ENCODE assay signal across 18 cellular contexts in genomic region chr1:22229374-22229773, GRCh38.
DNase-seq lines count a peak whose midpoint lies in the region; ATAC-seq and TF ChIP-seq lines count a peak whose summit lies in the region.
"Had no signal": no experiment of that assay in that cellular context is flagged by ENCODE, and none has a peak within 500 bp of the region (broad histone marks: within the 10 kb centered on the region; RNA-seq: fewer than 3 reads in every experiment).

No MANE protein-coding gene starts in this region.

- ATAC-seq in left lung = peak; percentile 67
- no peak for ATAC-seq in stimulated activated memory B cell treated with anti-CD40 and anti-IgM and Interleukin-4, amounts not matched to agents 10 μg/mL and 1 μg/mL and 100 μg/mL, for 72 hours
- ATAC-seq: activated T-cell treated with anti-CD3 and anti-CD28 coated beads, Interleukin-2, amount 50 U/mL, for 4 hours; left lobe of liver; natural killer cell; right cardiac atrium had no signal

- peak overlapping the region; percentile 33 to 39 for H3K27ac ChIP-seq in left lung
- H3K27ac ChIP-seq: SJSA1, testis had no signal

- H3K36me3 ChIP-seq in left lung = no peaks in the 10 kb centered on the region
- H3K36me3 ChIP-seq: SJSA1 had no signal

- H3K36me3 Mint-ChIP-seq in Calu3 (ENCODE audit: insufficient read depth, unreplicated experiment) = peaks cover 10% of the 10 kb centered on the region
- no peaks in the 10 kb centered on the region for H3K36me3 Mint-ChIP-seq in stimulated activated memory B cell treated with anti-CD40 and anti-IgM and Interleukin-4, amounts not matched to agents 10 μg/mL and 1 μg/mL and 100 μg/mL, for 72 hours
- H3K36me3 Mint-ChIP-seq in activated naive CD4-positive, alpha-beta T cell treated with anti-CD3 and anti-CD28 coated beads, Interleukin-2, amount 10 ng/mL, durations not matched to agents 7 days and 5 days = no peaks in the 10 kb centered on the region
- H3K36me3 Mint-ChIP-seq: natural killer cell had no signal

- no TSS peak for BruUV-seq in Calu3 (replicated peaks; lab: Mats Ljungman, UMichigan)

- 72 to 84% methylated on average over 2 of the region's 2 CpGs for WGBS in lower leg skin, 2 donors

- H3K27me3 Mint-ChIP-seq in Calu3 (ENCODE audit: unreplicated experiment) = no peaks in the 10 kb centered on the region
- H3K27me3 Mint-ChIP-seq in stimulated activated memory B cell treated with anti-CD40 and anti-IgM and Interleukin-4, amounts not matched to agents 10 μg/mL and 1 μg/mL and 100 μg/mL, for 72 hours = peaks cover 65% of the 10 kb centered on the region
- H3K27me3 Mint-ChIP-seq in activated naive CD4-positive, alpha-beta T cell treated with anti-CD3 and anti-CD28 coated beads, Interleukin-2, amount 10 ng/mL, durations not matched to agents 7 days and 5 days = peaks cover 46% of the 10 kb centered on the region

- H3K4me3 Mint-ChIP-seq in Calu3 (ENCODE audit: low read depth, unreplicated experiment) = no peak overlapping the region
- H3K4me3 Mint-ChIP-seq in stimulated activated memory B cell treated with anti-CD40 and anti-IgM and Interleukin-4, amounts not matched to agents 10 μg/mL and 1 μg/mL and 100 μg/mL, for 72 hours = no peak overlapping the region
- H3K4me3 Mint-ChIP-seq in activated naive CD4-positive, alpha-beta T cell treated with anti-CD3 and anti-CD28 coated beads, Interleukin-2, amount 10 ng/mL, durations not matched to agents 7 days and 5 days = no peak overlapping the region
- H3K4me3 Mint-ChIP-seq: activated CD4-positive, alpha-beta T cell treated with anti-CD3 and anti-CD28 coated beads, Interleukin-2, amount 10 ng/mL, durations not matched to agents 7 days and 5 days; activated T-cell treated with anti-CD3 and anti-CD28 coated beads, Interleukin-2, amount 50 U/mL, for 4 hours; natural killer cell had no signal

- TF ChIP-seq POLR2A in lower leg skin (IDR thresholded peaks at IDR 0.05) = no peak

- H3K4me3 ChIP-seq in choroid plexus epithelial cell (ENCODE audit: low read depth, low read length) (no peak overlapping the region), left lung (no peak overlapping the region), lower leg skin (ENCODE audit: low read depth, poor library complexity, severe bottlenecking) (no peak overlapping the region)
- H3K4me3 ChIP-seq: SJSA1, testis had no signal

- H3K27me3 ChIP-seq in left lung = peaks cover 0 to 12% of the 10 kb centered on the region in 2 donors
- H3K27me3 ChIP-seq: SJSA1, testis had no signal

- no peaks in the 10 kb centered on the region for H3K4me1 ChIP-seq in left lung
- H3K4me1 ChIP-seq: testis had no signal

- intact Hi-C loops in Calu3 (cut with micrococcal nuclease; ENCODE audit: unreplicated experiment) = loop anchor here (10.0 kb wide), 1 partner anchor 45 kb away; no protein-coding TSS in a partner anchor
- intact Hi-C loops in left lung (cut with DNase I) = no loop called here
- intact Hi-C loops in lower leg skin (cut with DNase I; ENCODE audit: low total_unique reads) = no loop called here

- DNase-seq in Calu3 = peak; percentile 50
- DNase-seq in M059J (ENCODE audit: low read depth) = peak; percentile 79
- peak; percentile 61 for DNase-seq in choroid plexus epithelial cell (ENCODE audit: low read depth)
- DNase-seq in left lung = no peak
- DNase-seq in activated naive CD4-positive, alpha-beta T cell treated with anti-CD3 and anti-CD28 coated beads, Interleukin-2, amount 10 ng/mL, durations not matched to agents 7 days and 5 days = no peak
- DNase-seq in lower leg skin (ENCODE audit: low spot score in 2 of 2) = no peak
- no peak for DNase-seq in iPS-NIHi11 (ENCODE audit: low spot score)
- DNase-seq: activated CD4-positive, alpha-beta T cell treated with anti-CD3 and anti-CD28 coated beads, Interleukin-2, amount 10 ng/mL, durations not matched to agents 7 days and 5 days; activated T-cell treated with anti-CD3 and anti-CD28 coated beads, Interleukin-2, amount 50 U/mL, for 4 hours; erythroblast; natural killer cell; stimulated activated CD8-positive, alpha-beta memory T cell treated with anti-CD3 and anti-CD28 coated beads, Interleukin-4, amount 100 ng/mL, for 48 hours; T-helper 9 cell; testis had no signal

- TF ChIP-seq CTCF in Calu3 (IDR thresholded peaks at IDR 0.05; ENCODE audit: unreplicated experiment) (no peak), choroid plexus epithelial cell (conservative IDR thresholded peaks at IDR 0.05; ENCODE audit: low read depth, low read length) (no peak), left lung (IDR thresholded peaks at IDR 0.05) (no peak), lower leg skin (IDR thresholded peaks at IDR 0.05) (no peak)

- CTCF ChIA-PET in Calu3 (lab: Charles Lee) = interaction anchor here (1.0 to 1.3 kb wide), 2 partner anchors 97 to 123 kb away, joined by 3 read pairs; no protein-coding TSS in a partner anchor
- CTCF ChIA-PET in activated naive CD4-positive, alpha-beta T cell treated with anti-CD3 and anti-CD28 coated beads, Interleukin-2, amount 10 ng/mL, durations not matched to agents 7 days and 5 days (lab: Charles Lee) = no interaction called here

- H3K9me3 ChIP-seq in left lung = no peaks in the 10 kb centered on the region
- H3K9me3 ChIP-seq: SJSA1, testis had no signal

- peaks cover 26% of the 10 kb centered on the region for H3K4me1 Mint-ChIP-seq in Calu3 (ENCODE audit: low read depth, unreplicated experiment)
- no peaks in the 10 kb centered on the region for H3K4me1 Mint-ChIP-seq in stimulated activated memory B cell treated with anti-CD40 and anti-IgM and Interleukin-4, amounts not matched to agents 10 μg/mL and 1 μg/mL and 100 μg/mL, for 72 hours
- no peaks in the 10 kb centered on the region for H3K4me1 Mint-ChIP-seq in activated naive CD4-positive, alpha-beta T cell treated with anti-CD3 and anti-CD28 coated beads, Interleukin-2, amount 10 ng/mL, durations not matched to agents 7 days and 5 days
- H3K4me1 Mint-ChIP-seq: activated CD4-positive, alpha-beta T cell treated with anti-CD3 and anti-CD28 coated beads, Interleukin-2, amount 10 ng/mL, durations not matched to agents 7 days and 5 days; natural killer cell had no signal

- H3K9me3 Mint-ChIP-seq in Calu3 (ENCODE audit: low read depth, unreplicated experiment) = no peaks in the 10 kb centered on the region
- H3K9me3 Mint-ChIP-seq in stimulated activated memory B cell treated with anti-CD40 and anti-IgM and Interleukin-4, amounts not matched to agents 10 μg/mL and 1 μg/mL and 100 μg/mL, for 72 hours = peaks cover 7% of the 10 kb centered on the region
- H3K9me3 Mint-ChIP-seq in activated naive CD4-positive, alpha-beta T cell treated with anti-CD3 and anti-CD28 coated beads, Interleukin-2, amount 10 ng/mL, durations not matched to agents 7 days and 5 days = no peaks in the 10 kb centered on the region
- H3K9me3 Mint-ChIP-seq: activated CD4-positive, alpha-beta T cell treated with anti-CD3 and anti-CD28 coated beads, Interleukin-2, amount 10 ng/mL, durations not matched to agents 7 days and 5 days; activated T-cell treated with anti-CD3 and anti-CD28 coated beads, Interleukin-2, amount 50 U/mL, for 4 hours had no signal

- no peak overlapping the region for H3K27ac Mint-ChIP-seq in Calu3 (ENCODE audit: unreplicated experiment)
- no peak overlapping the region for H3K27ac Mint-ChIP-seq in stimulated activated memory B cell treated with anti-CD40 and anti-IgM and Interleukin-4, amounts not matched to agents 10 μg/mL and 1 μg/mL and 100 μg/mL, for 72 hours
- no peak overlapping the region for H3K27ac Mint-ChIP-seq in activated naive CD4-positive, alpha-beta T cell treated with anti-CD3 and anti-CD28 coated beads, Interleukin-2, amount 10 ng/mL, durations not matched to agents 7 days and 5 days
- H3K27ac Mint-ChIP-seq: activated CD4-positive, alpha-beta T cell treated with anti-CD3 and anti-CD28 coated beads, Interleukin-2, amount 10 ng/mL, durations not matched to agents 7 days and 5 days; natural killer cell had no signal

Comparison
In these comparisons a context has a peak if more than half of its experiments do, and no peak if none do; other contexts are left out.
1. DNase-seq: peak in Calu3 (single experiment), M059J (single experiment) and choroid plexus epithelial cell (single experiment); none in left lung (0 of 2), activated naive CD4-positive, alpha-beta T cell treated with anti-CD3 and anti-CD28 coated beads, Interleukin-2, amount 10 ng/mL, durations not matched to agents 7 days and 5 days (single experiment), lower leg skin (0 of 2) and iPS-NIHi11 (single experiment).